ENCODE assay signal across 8 cellular contexts in genomic region chr11:94767701-94768601, GRCh38. TPM values are rescaled to one million over a fixed set of nuclear protein-coding genes. Genes with fewer than 3 reads are reported as not detected.
DNase-seq lines count a peak whose midpoint lies in the region; ATAC-seq and TF ChIP-seq lines count a peak whose summit lies in the region.

A gene with protein sequence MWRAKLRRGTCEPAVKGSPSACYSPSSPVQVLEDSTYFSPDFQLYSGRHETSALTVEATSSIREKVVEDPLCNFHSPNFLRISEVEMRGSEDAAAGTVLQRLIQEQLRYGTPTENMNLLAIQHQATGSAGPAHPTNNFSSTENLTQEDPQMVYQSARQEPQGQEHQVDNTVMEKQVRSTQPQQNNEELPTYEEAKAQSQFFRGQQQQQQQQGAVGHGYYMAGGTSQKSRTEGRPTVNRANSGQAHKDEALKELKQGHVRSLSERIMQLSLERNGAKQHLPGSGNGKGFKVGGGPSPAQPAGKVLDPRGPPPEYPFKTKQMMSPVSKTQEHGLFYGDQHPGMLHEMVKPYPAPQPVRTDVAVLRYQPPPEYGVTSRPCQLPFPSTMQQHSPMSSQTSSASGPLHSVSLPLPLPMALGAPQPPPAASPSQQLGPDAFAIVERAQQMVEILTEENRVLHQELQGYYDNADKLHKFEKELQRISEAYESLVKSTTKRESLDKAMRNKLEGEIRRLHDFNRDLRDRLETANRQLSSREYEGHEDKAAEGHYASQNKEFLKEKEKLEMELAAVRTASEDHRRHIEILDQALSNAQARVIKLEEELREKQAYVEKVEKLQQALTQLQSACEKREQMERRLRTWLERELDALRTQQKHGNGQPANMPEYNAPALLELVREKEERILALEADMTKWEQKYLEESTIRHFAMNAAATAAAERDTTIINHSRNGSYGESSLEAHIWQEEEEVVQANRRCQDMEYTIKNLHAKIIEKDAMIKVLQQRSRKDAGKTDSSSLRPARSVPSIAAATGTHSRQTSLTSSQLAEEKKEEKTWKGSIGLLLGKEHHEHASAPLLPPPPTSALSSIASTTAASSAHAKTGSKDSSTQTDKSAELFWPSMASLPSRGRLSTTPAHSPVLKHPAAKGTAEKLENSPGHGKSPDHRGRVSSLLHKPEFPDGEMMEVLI (plus strand): TSS chr11:94768356. CDS start chr11:94768512, 156 bp downstream.

- no TSS peak for BruUV-seq in Calu3 (replicated peaks; lab: Mats Ljungman, UMichigan)
- BruUV-seq in Panc1 (replicated peaks; lab: Mats Ljungman, UMichigan), result no TSS peak

- peak within 1 kb of the TSS; percentile 73 for H3K27ac Mint-ChIP-seq in Calu3 (ENCODE audit: unreplicated experiment)

- no peaks in the 10 kb centered on the region for H3K27me3 Mint-ChIP-seq in Calu3 (ENCODE audit: unreplicated experiment)

- peaks cover 28% of the 10 kb centered on the region for H3K4me1 ChIP-seq in Panc1 (ENCODE audit: control insufficient read depth, insufficient read depth, low read length)

- H3K36me3 ChIP-seq in Panc1 (ENCODE audit: control insufficient read depth, insufficient read depth, low read length) (peaks cover 6% of the 10 kb centered on the region; the same call in 1 of the 2 replicates), brain microvascular endothelial cell (replicated peaks) (no peaks in the 10 kb centered on the region)

- intact Hi-C loops in Calu3 (cut with micrococcal nuclease; ENCODE audit: unreplicated experiment) (no loop called here), Panc1 (cut with micrococcal nuclease; ENCODE audit: unreplicated experiment) (loop anchor here (5.0 kb wide), 1 partner anchor 146 kb away; no protein-coding TSS in a partner anchor)

- peak within 1 kb of the TSS; percentile 89 for H3K4me3 Mint-ChIP-seq in Calu3 (ENCODE audit: low read depth, unreplicated experiment)

- H3K9me3 ChIP-seq in Panc1 (ENCODE audit: control insufficient read depth, insufficient read depth, low read depth, low read length), result no peaks in the 10 kb centered on the region

- H3K27ac ChIP-seq in Panc1 (ENCODE audit: low read length) (peak within 1 kb of the TSS; percentile 62), brain microvascular endothelial cell (peak within 1 kb of the TSS; percentile 43)

- POLR2A ChIA-PET in Panc1 (lab: Charles Lee), result no interaction called here

- TF ChIP-seq CTCF in Calu3 (IDR thresholded peaks at IDR 0.05; ENCODE audit: unreplicated experiment) (no peak), Panc1 (IDR thresholded peaks at IDR 0.05) (no peak; the same call in 1 of the 2 replicates), brain microvascular endothelial cell (IDR thresholded peaks at IDR 0.05; ENCODE audit: low read depth, low read length, missing control alignments) (peak; percentile 8)

- in situ Hi-C loops in Panc1 (cut with HindIII; ENCODE audit: low pct_unique_long_range_greater_than_20kb, low sequenced_read_pairs) (no loop called here), brain microvascular endothelial cell (cut with HindIII; ENCODE audit: low pct_ligation_motif_present, low sequenced_read_pairs) (no loop called here)

- no peaks in the 10 kb centered on the region for H3K9me3 Mint-ChIP-seq in Calu3 (ENCODE audit: low read depth, unreplicated experiment)

- peaks cover 36% of the 10 kb centered on the region for H3K36me3 Mint-ChIP-seq in Calu3 (ENCODE audit: insufficient read depth, unreplicated experiment)

- H3K4me3 ChIP-seq in Panc1 (ENCODE audit: low read depth in 2 of 2, low read length in 2 of 2) (peak within 1 kb of the TSS; percentile 67 to 70), brain microvascular endothelial cell (ENCODE audit: low read depth, low read length) (peak within 1 kb of the TSS; percentile 93)

- H3K27me3 ChIP-seq in Panc1 (ENCODE audit: control insufficient read depth, insufficient read depth, low read length), result peaks cover 30% of the 10 kb centered on the region
- H3K27me3 ChIP-seq in brain microvascular endothelial cell (replicated peaks), result no peaks in the 10 kb centered on the region

- CTCF ChIA-PET in Calu3 (lab: Charles Lee), result interaction anchor here (0.6 to 1.3 kb wide), 4 partner anchors 23 to 145 kb away, joined by 3 to 5 read pairs (median 4); no protein-coding TSS in a partner anchor
- CTCF ChIA-PET in Panc1 (lab: Charles Lee), result interaction anchor here (0.6 to 1.2 kb wide), 2 partner anchors 27 to 145 kb away, joined by 3 read pairs; no protein-coding TSS in a partner anchor

- ATAC-seq in GM19468 (IDR thresholded peaks at IDR 0.05; ENCODE audit: extremely low read depth, unreplicated experiment) (peak; percentile 85), Panc1 (peak; percentile 90)

- H3K4me1 Mint-ChIP-seq in Calu3 (ENCODE audit: low read depth, unreplicated experiment), result peaks cover 19% of the 10 kb centered on the region

- DNase-seq in Calu3, result peak; percentile 81
- peak; percentile 48 for DNase-seq in HuH-7 (ENCODE audit: low spot score)
- no peak for DNase-seq in Panc1 (ENCODE audit: low read depth, low spot score)
- DNase-seq in brain microvascular endothelial cell, result peak; percentile 84
- DNase-seq in iPS DF 19.7 (ENCODE audit: low read depth, low spot score), result peak; percentile 77
- DNase-seq in putamen (ENCODE audit: low spot score), result peak; percentile 70
- no peak for DNase-seq in NCI-H1417 treated with DMSO at 0.1 percent for 48 hours (lab: John Stamatoyannopoulos, UW)

RNA-seq across cellular contexts. Expression of the gene that starts here (rescaled TPM):
- total RNA-seq in Calu3 (2022) (22.0 and 24.2 TPM in 2 replicates), Panc1 (2021; ENCODE audit: unreplicated experiment) (16.0 TPM)
- polyA plus RNA-seq in Panc1 (2012; ENCODE audit: insufficient read length), result 9.2 TPM

Comparison
In these comparisons a context has a peak if more than half of its experiments do, and no peak if none do; other contexts are left out.
1. DNase-seq: peak in Calu3 (single experiment), HuH-7 (single experiment), brain microvascular endothelial cell (single experiment), iPS DF 19.7 (single experiment) and putamen (single experiment); none in Panc1 (single experiment) and NCI-H1417 treated with DMSO at 0.1 percent for 48 hours (single experiment).